In genomic region chr11:8681837-8682218, GRCh38 we compare ENCODE assay signal across 8 cellular contexts. TPM values are rescaled to one million over a fixed set of nuclear protein-coding genes. Genes with fewer than 3 reads are reported as not detected.
DNase-seq lines count a peak whose midpoint lies in the region; ATAC-seq and TF ChIP-seq lines count a peak whose summit lies in the region.

No MANE protein-coding gene starts in this region.

- peaks cover 30 to 57% (median 41%) of the 10 kb centered on the region in 7 donors for H3K4me1 Mint-ChIP-seq in naive thymus-derived CD4-positive, alpha-beta T cell

- H3K4me3 ChIP-seq in AG04450 (ENCODE audit: low read depth, low read length) (peak overlapping the region; percentile 76), KMS-11 (IDR thresholded peaks at IDR 0.05; ENCODE audit: insufficient read depth, low read depth, low read length) (no peak overlapping the region), colonic mucosa (peak overlapping the region; percentile 76)
- H3K4me3 ChIP-seq in naive thymus-derived CD4-positive, alpha-beta T cell (ENCODE audit: low read length): peak overlapping the region; percentile 73

- DNase-seq in AG04450 (ENCODE audit: low read depth, low spot score) (no peak), colonic mucosa (no peak), posterior vena cava (ENCODE audit: low spot score) (no peak), NCI-H2227 (lab: John Stamatoyannopoulos, UW; ENCODE audit: unreplicated experiment) (no peak)
- no peak for DNase-seq in naive thymus-derived CD4-positive, alpha-beta T cell

- intact Hi-C loops in colonic mucosa (cut with DNase I) (loop anchor here (2.0 kb wide), 1 partner anchor 189 kb away; no protein-coding TSS in a partner anchor), posterior vena cava (cut with DNase I) (loop anchor here in 1 of 2 donors (5.0 kb wide), 1 partner anchor 125 kb away; no protein-coding TSS in a partner anchor)
- intact Hi-C loops in naive thymus-derived CD4-positive, alpha-beta T cell (cut with micrococcal nuclease): loop anchor here (1.0 to 10.0 kb wide), 18 partner anchors 8 to 1773 kb away; partner anchors contain the start of genes AKIP1 (in 2 of the 2), EIF3F (in 2 of the 2), IPO7 (in 2 of the 2) and TMEM41B (in 2 of the 2)

- ATAC-seq in naive thymus-derived CD4-positive, alpha-beta T cell: no peak
- ATAC-seq in HG02970 (IDR thresholded peaks at IDR 0.05; ENCODE audit: low FRiP score, unreplicated experiment) (no peak), HG02610 (IDR thresholded peaks at IDR 0.05; ENCODE audit: unreplicated experiment) (no peak)

- H3K79me2 ChIP-seq in KMS-11 (ENCODE audit: insufficient read depth, low read depth): peaks cover 41% of the 10 kb centered on the region

- peak overlapping the region; percentile 97 to 99 (median 98) for H3K27ac Mint-ChIP-seq in naive thymus-derived CD4-positive, alpha-beta T cell

- H3K9me3 Mint-ChIP-seq in naive thymus-derived CD4-positive, alpha-beta T cell: peaks cover 0 to 6% (median 0%) of the 10 kb centered on the region in 11 donors

- peak overlapping the region; percentile 98 for H3K9ac ChIP-seq in KMS-11
- H3K9ac ChIP-seq in colonic mucosa (ENCODE audit: low read depth in 2 of 2, low read length in 2 of 2): peak overlapping the region; percentile 87 to 99

- H2AFZ ChIP-seq in KMS-11 (ENCODE audit: low read depth): peak overlapping the region; percentile 66

- H3K27me3 Mint-ChIP-seq in naive thymus-derived CD4-positive, alpha-beta T cell: no peaks in the 10 kb centered on the region

- peaks cover 5 to 48% (median 38%) of the 10 kb centered on the region in 5 donors for H3K36me3 Mint-ChIP-seq in naive thymus-derived CD4-positive, alpha-beta T cell

- peak overlapping the region; percentile 94 for H3K4me2 ChIP-seq in KMS-11

- POLR2A ChIA-PET in AG04450 (lab: Yijun Ruan, JAX): interaction anchor here (0.6 to 2.5 kb wide), 9 partner anchors 8 to 195 kb away, joined by 3 to 15 read pairs (median 7); a partner anchor contains a TSS
- POLR2A ChIA-PET in naive thymus-derived CD4-positive, alpha-beta T cell (lab: Charles Lee): interaction anchor here (0.6 to 2.9 kb wide), 13 partner anchors 8 to 779 kb away, joined by 3 to 28 read pairs (median 6); partner anchors contain the start of genes EIF3F, NRIP3, TMEM9B and ZNF143

- no peak for TF ChIP-seq CTCF in AG04450 (IDR thresholded peaks at IDR 0.05; ENCODE audit: low read depth, low read length)
- no peak for TF ChIP-seq CTCF in KMS-11 (conservative IDR thresholded peaks at IDR 0.05; ENCODE audit: low read depth, low read length)
- no peak for TF ChIP-seq CTCF in colonic mucosa (IDR thresholded peaks at IDR 0.05)

- no peaks in the 10 kb centered on the region; the same call in 1 of the 2 replicates for H3K9me3 ChIP-seq in AG04450 (ENCODE audit: control insufficient read depth, insufficient read depth, low read length)
- H3K9me3 ChIP-seq in colonic mucosa: no peaks in the 10 kb centered on the region
- H3K9me3 ChIP-seq in naive thymus-derived CD4-positive, alpha-beta T cell (ENCODE audit: control insufficient read depth in 2 of 3, low read length in 3 of 3): no peaks in the 10 kb centered on the region

- CTCF ChIA-PET in AG04450 (lab: Charles Lee): no interaction called here
- CTCF ChIA-PET in naive thymus-derived CD4-positive, alpha-beta T cell (lab: Charles Lee): interaction anchor here (0.9 kb wide), 1 partner anchor 279 kb away, joined by 3 read pairs; no protein-coding TSS in a partner anchor

- no peaks in the 10 kb centered on the region for H3K27me3 ChIP-seq in AG04450 (ENCODE audit: control insufficient read depth, insufficient read depth, low read length)
- H3K27me3 ChIP-seq in KMS-11 (ENCODE audit: insufficient read depth, low read depth): no peaks in the 10 kb centered on the region
- no peaks in the 10 kb centered on the region for H3K27me3 ChIP-seq in colonic mucosa
- H3K27me3 ChIP-seq in naive thymus-derived CD4-positive, alpha-beta T cell (ENCODE audit: control insufficient read depth in 2 of 2, insufficient read depth in 2 of 2, low read length in 2 of 2): no peaks in the 10 kb centered on the region

- H3K4me1 ChIP-seq in KMS-11 (ENCODE audit: low read depth, poor library complexity, severe bottlenecking): peaks cover 32% of the 10 kb centered on the region
- H3K4me1 ChIP-seq in colonic mucosa: peaks cover 12% of the 10 kb centered on the region
- peaks cover 17% of the 10 kb centered on the region in 2 donors for H3K4me1 ChIP-seq in naive thymus-derived CD4-positive, alpha-beta T cell (ENCODE audit: control insufficient read depth in 2 of 2, insufficient read depth in 2 of 2, low read length in 2 of 2)

- no peaks in the 10 kb centered on the region for H4K20me1 ChIP-seq in KMS-11 (ENCODE audit: insufficient read depth)

- H3K36me3 ChIP-seq in KMS-11 (ENCODE audit: insufficient read depth) (peaks cover 21% of the 10 kb centered on the region; the same call in 1 of the 2 replicates), colonic mucosa (peaks cover 12% of the 10 kb centered on the region)
- H3K36me3 ChIP-seq in naive thymus-derived CD4-positive, alpha-beta T cell (ENCODE audit: control insufficient read depth in 2 of 3, insufficient read depth in 3 of 3, low read length in 3 of 3): peaks cover 11 to 36% (median 18%) of the 10 kb centered on the region in 3 experiments

- H3K4me3 Mint-ChIP-seq in naive thymus-derived CD4-positive, alpha-beta T cell: peak overlapping the region; percentile 89 to 97 (median 96)

- H3K27ac ChIP-seq in AG04450 (ENCODE audit: low read depth, low read length) (peak overlapping the region; percentile 91), KMS-11 (peak overlapping the region; percentile 89), colonic mucosa (peak overlapping the region; percentile 99)
- peak overlapping the region; percentile 99 for H3K27ac ChIP-seq in naive thymus-derived CD4-positive, alpha-beta T cell (ENCODE audit: low read depth, low read length)

RNA-seq across cellular contexts. Expression of gene TRIM66, which starts 0.6 kb away (rescaled TPM):
- polyA plus RNA-seq in AG04450 (2011; rRNA removed): 4.2 and 6.3 TPM in 2 replicates
- 9.2 and 9.8 TPM in 2 replicates for polyA minus RNA-seq in AG04450 (2011; rRNA and poly(A)+ RNA removed)
- total RNA-seq in colonic mucosa: 10 to 100 TPM in 1 of 2 donors, 1 to 10 TPM in 1; 5.9 to 10.6 TPM
- total RNA-seq in naive thymus-derived CD4-positive, alpha-beta T cell: 10 to 100 TPM; 16.0 to 37.6 (median 24.2) TPM
- under 1 TPM; 0.32 to 0.85 TPM for polyA plus RNA-seq in naive thymus-derived CD4-positive, alpha-beta T cell
- total RNA-seq in posterior vena cava: 10 to 100 TPM in 1 of 2 donors, 1 to 10 TPM in 1; 5.9 to 13.4 TPM

RNA-seq across cellular contexts. Expression of gene RPL27A, which starts 0.8 kb away (rescaled TPM):
- 941 and 1,068 TPM in 2 replicates for polyA plus RNA-seq in AG04450 (2011; rRNA removed)
- 269 and 283 TPM in 2 replicates for polyA minus RNA-seq in AG04450 (2011; rRNA and poly(A)+ RNA removed)
- total RNA-seq in colonic mucosa (1,000 to 10,000 TPM in 1 of 2 donors, 100 to 1,000 TPM in 1; 701 to 1,045 TPM), posterior vena cava (100 to 1,000 TPM; 610 to 698 TPM)
- 1,000 to 10,000 TPM in 4 of 5 experiments, 100 to 1,000 TPM in 1; 758 to 2,116 (median 1,670) TPM for total RNA-seq in naive thymus-derived CD4-positive, alpha-beta T cell
- polyA plus RNA-seq in naive thymus-derived CD4-positive, alpha-beta T cell: 1,000 to 10,000 TPM; 4,766 to 4,835 TPM
